In the genomic region with DNA sequence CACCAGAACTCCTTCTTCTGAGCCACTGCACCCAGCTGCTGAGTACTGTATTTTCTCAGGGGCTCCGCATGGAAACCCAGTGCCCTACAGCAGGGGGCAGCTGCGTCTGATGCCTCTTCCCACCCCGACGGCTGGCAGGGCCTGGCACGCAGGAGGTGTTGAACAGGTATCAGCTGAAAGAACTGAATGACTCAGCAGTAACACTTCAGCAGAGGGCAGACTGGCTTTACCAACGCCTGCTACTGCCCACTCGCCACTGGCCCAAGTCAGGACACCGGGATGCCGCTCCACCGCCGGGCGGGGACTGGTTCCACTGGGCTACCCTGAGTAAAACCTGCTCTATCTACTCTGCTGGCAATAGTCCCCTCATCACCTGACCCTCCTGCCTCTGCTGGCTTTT, we compare ENCODE assay signal across 21 cellular contexts.
DNase-seq lines count a peak whose midpoint lies in the region; ATAC-seq and TF ChIP-seq lines count a peak whose summit lies in the region.
"Had no signal": no experiment of that assay in that cellular context is flagged by ENCODE, and none has a peak within 500 bp of the region (broad histone marks: within the 10 kb centered on the region; RNA-seq: fewer than 3 reads in every experiment).

No MANE protein-coding gene starts in this region.

- H3K4me3 Mint-ChIP-seq in stimulated activated naive CD8-positive, alpha-beta T cell treated with anti-CD3 and anti-CD28 coated beads, Interleukin-15, amount 100 ng/mL, for 72 hours: no peak overlapping the region
- no peak overlapping the region for H3K4me3 Mint-ChIP-seq in activated T-helper 17 cell treated with anti-CD3 and anti-CD28 coated beads, Interleukin-2, amount 50 U/mL, for 72 hours
- H3K4me3 Mint-ChIP-seq: activated T-cell treated with anti-CD3 and anti-CD28 coated beads, Interleukin-2, amount 50 U/mL, for 72 hours had no signal

- H3K4me1 ChIP-seq in right cardiac atrium (ENCODE audit: control insufficient read depth, insufficient read depth, low read length): peaks cover 2% of the 10 kb centered on the region
- H3K4me1 ChIP-seq: colonic mucosa, HAP-1, SJCRH30, testis had no signal

- no peak for DNase-seq in stimulated activated naive CD8-positive, alpha-beta T cell treated with anti-CD3 and anti-CD28 coated beads, Interleukin-15, amount 100 ng/mL, for 72 hours
- DNase-seq in stimulated activated naive CD8-positive, alpha-beta T cell treated with anti-CD3 and anti-CD28 coated beads, Interleukin-15, Interleukin-2, amounts not matched to agents 100 U/mL and 50 U/mL, for 24 hours: no peak
- DNase-seq in right cardiac atrium: peak in 2 of 3 donors; percentile 50 to 69
- DNase-seq in GM13977 (ENCODE audit: low spot score): no peak
- DNase-seq in occipital lobe (lab: John Stamatoyannopoulos, UW): no peak
- no peak for DNase-seq in central memory CD4-positive, alpha-beta T cell
- DNase-seq: activated CD4-positive, alpha-beta T cell treated with anti-CD3 and anti-CD28 coated beads for 48 hours; activated T-cell treated with anti-CD3 and anti-CD28 coated beads, Interleukin-2, amount 50 U/mL, for 72 hours; AML-193; aorta; colonic mucosa; NCI-H187; NCI-H446 treated with DMSO at 0.1 percent for 48 hours; SJCRH30; stimulated activated CD4-positive, alpha-beta T cell treated with anti-CD3 and anti-CD28 coated beads, Interleukin-2, amount 100 ng/mL, for 24 hours; T-helper 9 cell; testis had no signal

- no peaks in the 10 kb centered on the region for H3K9me3 Mint-ChIP-seq in stimulated activated naive CD8-positive, alpha-beta T cell treated with anti-CD3 and anti-CD28 coated beads, Interleukin-15, amount 100 ng/mL, for 72 hours
- no peaks in the 10 kb centered on the region for H3K9me3 Mint-ChIP-seq in activated T-helper 17 cell treated with anti-CD3 and anti-CD28 coated beads, Interleukin-2, amount 50 U/mL, for 72 hours
- H3K9me3 Mint-ChIP-seq: activated T-cell treated with anti-CD3 and anti-CD28 coated beads, Interleukin-2, amount 50 U/mL, for 72 hours had no signal

- in situ Hi-C loops in GM13977 (cut with MboI; ENCODE audit: low pct_unique_long_range_greater_than_20kb, low sequenced_read_pairs, unreplicated experiment): no loop called here

- peaks cover 69% of the 10 kb centered on the region for H3K36me3 Mint-ChIP-seq in activated T-helper 17 cell treated with anti-CD3 and anti-CD28 coated beads, Interleukin-2, amount 50 U/mL, for 72 hours (ENCODE audit: low read depth)

- no peak overlapping the region for H3K27ac ChIP-seq in right cardiac atrium (ENCODE audit: low read length)
- H3K27ac ChIP-seq: colonic mucosa, SJCRH30, testis had no signal

- H3K4me1 Mint-ChIP-seq in stimulated activated naive CD8-positive, alpha-beta T cell treated with anti-CD3 and anti-CD28 coated beads, Interleukin-15, amount 100 ng/mL, for 72 hours: peaks cover 11% of the 10 kb centered on the region
- H3K4me1 Mint-ChIP-seq in activated T-helper 17 cell treated with anti-CD3 and anti-CD28 coated beads, Interleukin-2, amount 50 U/mL, for 72 hours: peaks cover 10% of the 10 kb centered on the region

- intact Hi-C loops in right cardiac atrium (cut with DNase I): no loop called here

- no peak overlapping the region for H3K4me3 ChIP-seq in right cardiac atrium (ENCODE audit: low read length)
- H3K4me3 ChIP-seq: colonic mucosa, HAP-1, SJCRH30, testis had no signal

- H3K27me3 ChIP-seq in right cardiac atrium (ENCODE audit: control insufficient read depth, insufficient read depth): no peaks in the 10 kb centered on the region
- H3K27me3 ChIP-seq: colonic mucosa, SJCRH30, testis had no signal

- H3K27ac Mint-ChIP-seq in stimulated activated naive CD8-positive, alpha-beta T cell treated with anti-CD3 and anti-CD28 coated beads, Interleukin-15, amount 100 ng/mL, for 72 hours: peak overlapping the region; percentile 8 to 48
- H3K27ac Mint-ChIP-seq in activated T-helper 17 cell treated with anti-CD3 and anti-CD28 coated beads, Interleukin-2, amount 50 U/mL, for 72 hours: peak overlapping the region; percentile 42
- H3K27ac Mint-ChIP-seq: activated T-cell treated with anti-CD3 and anti-CD28 coated beads, Interleukin-2, amount 50 U/mL, for 72 hours had no signal

- no peak for ATAC-seq in stimulated activated naive CD8-positive, alpha-beta T cell treated with anti-CD3 and anti-CD28 coated beads, Interleukin-15, amount 100 ng/mL, for 72 hours
- ATAC-seq in stimulated activated naive CD8-positive, alpha-beta T cell treated with anti-CD3 and anti-CD28 coated beads, Interleukin-15, Interleukin-2, amounts not matched to agents 100 U/mL and 50 U/mL, for 24 hours: no peak
- peak; percentile 29 for ATAC-seq in activated T-helper 17 cell treated with anti-CD3 and anti-CD28 coated beads, Interleukin-2, amount 50 U/mL, for 72 hours (replicated peaks)
- ATAC-seq in right cardiac atrium (peak; percentile 72 to 77), HG02623 (IDR thresholded peaks at IDR 0.05; ENCODE audit: unreplicated experiment) (no peak)
- ATAC-seq: activated T-cell treated with anti-CD3 and anti-CD28 coated beads, Interleukin-2, amount 50 U/mL, for 72 hours; sciatic nerve had no signal

- H3K9me3 ChIP-seq in right cardiac atrium (ENCODE audit: control insufficient read depth, low read length): no peaks in the 10 kb centered on the region
- H3K9me3 ChIP-seq: colonic mucosa, HAP-1, SJCRH30, testis had no signal

- 78% methylated on average over 12 of the region's 12 CpGs for WGBS in right cardiac atrium

- H3K27me3 Mint-ChIP-seq in stimulated activated naive CD8-positive, alpha-beta T cell treated with anti-CD3 and anti-CD28 coated beads, Interleukin-15, amount 100 ng/mL, for 72 hours: no peaks in the 10 kb centered on the region
- no peaks in the 10 kb centered on the region for H3K27me3 Mint-ChIP-seq in activated T-helper 17 cell treated with anti-CD3 and anti-CD28 coated beads, Interleukin-2, amount 50 U/mL, for 72 hours

- TF ChIP-seq CTCF in GM13977 (IDR thresholded peaks at IDR 0.05; ENCODE audit: extremely low read depth, insufficient read depth, missing control alignments): no peak

Comparison
In these comparisons a context has a peak if more than half of its experiments do, and no peak if none do; other contexts are left out.
1. ATAC-seq: peak in activated T-helper 17 cell treated with anti-CD3 and anti-CD28 coated beads, Interleukin-2, amount 50 U/mL, for 72 hours (single experiment) and right cardiac atrium (2 of 2); none in stimulated activated naive CD8-positive, alpha-beta T cell treated with anti-CD3 and anti-CD28 coated beads, Interleukin-15, amount 100 ng/mL, for 72 hours (single experiment), stimulated activated naive CD8-positive, alpha-beta T cell treated with anti-CD3 and anti-CD28 coated beads, Interleukin-15, Interleukin-2, amounts not matched to agents 100 U/mL and 50 U/mL, for 24 hours (single experiment) and HG02623 (single experiment).
2. DNase-seq: peak in right cardiac atrium (2 of 3); none in stimulated activated naive CD8-positive, alpha-beta T cell treated with anti-CD3 and anti-CD28 coated beads, Interleukin-15, amount 100 ng/mL, for 72 hours (0 of 2), stimulated activated naive CD8-positive, alpha-beta T cell treated with anti-CD3 and anti-CD28 coated beads, Interleukin-15, Interleukin-2, amounts not matched to agents 100 U/mL and 50 U/mL, for 24 hours (single experiment), GM13977 (single experiment), occipital lobe (single experiment) and central memory CD4-positive, alpha-beta T cell (single experiment).